Comparison of ENCODE assay signal across 8 cellular contexts in genomic region chr1:192477630-192478029, GRCh38.
DNase-seq lines count a peak whose midpoint lies in the region; ATAC-seq and TF ChIP-seq lines count a peak whose summit lies in the region.

No MANE protein-coding gene starts in this region.

- POLR2A ChIA-PET in T-cell (lab: Charles Lee): interaction anchor here (0.6 to 1.0 kb wide), 5 partner anchors 39 to 329 kb away, joined by 3 to 10 read pairs (median 5); no protein-coding TSS in a partner anchor

- no peak for TF ChIP-seq EP300 in stomach (IDR thresholded peaks at IDR 0.05)

- peaks cover 0 to 14% (median 2%) of the 10 kb centered on the region in 4 donors for H3K4me1 ChIP-seq in stomach

- no peaks in the 10 kb centered on the region for H3K9me3 ChIP-seq in stomach

- TF ChIP-seq POLR2A in stomach (IDR thresholded peaks at IDR 0.05): no peak

- H3K27me3 ChIP-seq in stomach: no peaks in the 10 kb centered on the region

- peak; percentile 61 for DNase-seq in DMS53 treated with DMSO at 0.1 percent for 48 hours (lab: John Stamatoyannopoulos, UW; ENCODE audit: unreplicated experiment)
- peak; percentile 11 for DNase-seq in Jurkat, Clone E6-1 (ENCODE audit: low read depth, low spot score)
- DNase-seq in T-cell: no peak
- DNase-seq in globus pallidus (ENCODE audit: low spot score): peak; percentile 32
- no peak for DNase-seq in stomach
- no peak for DNase-seq in stimulated activated CD4-positive, alpha-beta T cell treated with anti-CD3 and anti-CD28 coated beads, Interleukin-4, amount 100 ng/mL, for 24 hours

- H3K36me3 Mint-ChIP-seq in T-cell: no peaks in the 10 kb centered on the region
- no peaks in the 10 kb centered on the region for H3K36me3 Mint-ChIP-seq in stimulated activated memory B cell treated with anti-CD40 and anti-IgM and Interleukin-4, amounts not matched to agents 10 μg/mL and 1 μg/mL and 100 μg/mL, for 72 hours

- peaks cover 0 to 5% of the 10 kb centered on the region in 2 donors for H3K27me3 Mint-ChIP-seq in T-cell
- H3K27me3 Mint-ChIP-seq in stimulated activated memory B cell treated with anti-CD40 and anti-IgM and Interleukin-4, amounts not matched to agents 10 μg/mL and 1 μg/mL and 100 μg/mL, for 72 hours: peaks cover 25% of the 10 kb centered on the region

- WGBS in stomach, 5 donors: 2 to 6% (median 3%) methylated on average over 2 of the region's 2 CpGs

- ATAC-seq in GM19463 (IDR thresholded peaks at IDR 0.05; ENCODE audit: unreplicated experiment) (peak; percentile 55), T-cell (replicated peaks in 1 of 4) (peak in 3 of 4 experiments; percentile 40 to 81 (median 43))
- no peak for ATAC-seq in stimulated activated memory B cell treated with anti-CD40 and anti-IgM and Interleukin-4, amounts not matched to agents 10 μg/mL and 1 μg/mL and 100 μg/mL, for 72 hours

- H3K4me3 ChIP-seq in Jurkat, Clone E6-1 (ENCODE audit: low read length): no peak overlapping the region
- H3K4me3 ChIP-seq in stomach: no peak overlapping the region

- CTCF ChIA-PET in T-cell (lab: Charles Lee): interaction anchor here (0.6 to 6.2 kb wide), 43 partner anchors 18 to 660 kb away, joined by 3 to 67 read pairs (median 4); partner anchors contain the start of genes RGS2 (in 1 of the 2) and UCHL5 (in 1 of the 2)

- no peaks in the 10 kb centered on the region for H3K36me3 ChIP-seq in stomach

- no peak overlapping the region for H3K27ac Mint-ChIP-seq in T-cell
- no peak overlapping the region for H3K27ac Mint-ChIP-seq in stimulated activated memory B cell treated with anti-CD40 and anti-IgM and Interleukin-4, amounts not matched to agents 10 μg/mL and 1 μg/mL and 100 μg/mL, for 72 hours

- H3K4me1 Mint-ChIP-seq in T-cell: no peaks in the 10 kb centered on the region
- H3K4me1 Mint-ChIP-seq in stimulated activated memory B cell treated with anti-CD40 and anti-IgM and Interleukin-4, amounts not matched to agents 10 μg/mL and 1 μg/mL and 100 μg/mL, for 72 hours: no peaks in the 10 kb centered on the region

- H3K9me3 Mint-ChIP-seq in T-cell: no peaks in the 10 kb centered on the region
- H3K9me3 Mint-ChIP-seq in stimulated activated memory B cell treated with anti-CD40 and anti-IgM and Interleukin-4, amounts not matched to agents 10 μg/mL and 1 μg/mL and 100 μg/mL, for 72 hours: no peaks in the 10 kb centered on the region

- H3K4me3 Mint-ChIP-seq in T-cell: no peak overlapping the region
- no peak overlapping the region for H3K4me3 Mint-ChIP-seq in stimulated activated memory B cell treated with anti-CD40 and anti-IgM and Interleukin-4, amounts not matched to agents 10 μg/mL and 1 μg/mL and 100 μg/mL, for 72 hours

- intact Hi-C loops in stomach (cut with DNase I; ENCODE audit: low total_unique reads): no loop called here

- peak in 5 of 7 experiments; percentile 19 to 68 (median 51) for TF ChIP-seq CTCF in stomach (IDR thresholded peaks at IDR 0.05)

- H3K27ac ChIP-seq in stomach: no peak overlapping the region

Comparison
In these comparisons a context has a peak if more than half of its experiments do, and no peak if none do; other contexts are left out.
1. DNase-seq: peak in DMS53 treated with DMSO at 0.1 percent for 48 hours (single experiment), Jurkat, Clone E6-1 (single experiment) and globus pallidus (single experiment); none in T-cell (0 of 34), stomach (single experiment) and stimulated activated CD4-positive, alpha-beta T cell treated with anti-CD3 and anti-CD28 coated beads, Interleukin-4, amount 100 ng/mL, for 24 hours (single experiment).